15 cellular contexts compared by ENCODE assay signal in genomic region chr9:34025062-34025461, GRCh38. TPM values are rescaled to one million over a fixed set of nuclear protein-coding genes. Genes with fewer than 3 reads are reported as not detected.
DNase-seq lines count a peak whose midpoint lies in the region; ATAC-seq and TF ChIP-seq lines count a peak whose summit lies in the region.
"Had no signal": no experiment of that assay in that cellular context is flagged by ENCODE, and none has a peak within 500 bp of the region (broad histone marks: within the 10 kb centered on the region; RNA-seq: fewer than 3 reads in every experiment).

No MANE protein-coding gene starts in this region.

- no peak overlapping the region for H3K4me3 Mint-ChIP-seq in activated T-helper 17 cell treated with anti-CD3 and anti-CD28 coated beads, Interleukin-2, amount 50 U/mL, for 72 hours
- no peak overlapping the region for H3K4me3 Mint-ChIP-seq in mesothelial cell of epicardium
- H3K4me3 Mint-ChIP-seq: neural progenitor cell, T-helper 17 cell had no signal

- DNase-seq in AG08396 (ENCODE audit: low spot score), result peak; percentile 42
- DNase-seq in fibroblast of gingiva (ENCODE audit: low read depth), result peak; percentile 6
- no peak for DNase-seq in mesothelial cell of epicardium (ENCODE audit: low spot score in 2 of 2, unreplicated experiment in 2 of 2)
- DNase-seq in NCI-H524 (lab: John Stamatoyannopoulos, UW), result no peak
- no peak for DNase-seq in dermis blood vessel endothelial cell
- no peak for DNase-seq in stomach
- DNase-seq: AML-193, H7, mesenchymal stem cell, NCI-H146, T-helper 17 cell had no signal

- peaks cover 0 to 31% (median 3%) of the 10 kb centered on the region in 4 donors for H3K4me1 ChIP-seq in stomach
- H3K4me1 ChIP-seq: neural progenitor cell had no signal

- peaks cover 45% of the 10 kb centered on the region for H3K36me3 Mint-ChIP-seq in activated T-helper 17 cell treated with anti-CD3 and anti-CD28 coated beads, Interleukin-2, amount 50 U/mL, for 72 hours (ENCODE audit: low read depth)
- peaks cover 3% of the 10 kb centered on the region for H3K36me3 Mint-ChIP-seq in mesothelial cell of epicardium
- H3K36me3 Mint-ChIP-seq: activated naive CD4-positive, alpha-beta T cell treated with anti-CD3 and anti-CD28 coated beads, Interleukin-2, amount 50 U/mL, for 72 hours had no signal

- no peaks in the 10 kb centered on the region for H3K27me3 ChIP-seq in stomach
- H3K27me3 ChIP-seq: neural progenitor cell had no signal

- intact Hi-C loops in stomach (cut with DNase I; ENCODE audit: low total_unique reads), result no loop called here

- H3K27me3 Mint-ChIP-seq in activated T-helper 17 cell treated with anti-CD3 and anti-CD28 coated beads, Interleukin-2, amount 50 U/mL, for 72 hours, result no peaks in the 10 kb centered on the region
- no peaks in the 10 kb centered on the region for H3K27me3 Mint-ChIP-seq in mesothelial cell of epicardium (ENCODE audit: low read depth)
- H3K27me3 Mint-ChIP-seq: T-helper 17 cell had no signal

- peak overlapping the region; percentile 50 for H3K27ac Mint-ChIP-seq in activated T-helper 17 cell treated with anti-CD3 and anti-CD28 coated beads, Interleukin-2, amount 50 U/mL, for 72 hours
- H3K27ac Mint-ChIP-seq in mesothelial cell of epicardium, result peak overlapping the region; percentile 64
- H3K27ac Mint-ChIP-seq: neural progenitor cell had no signal

- no peaks in the 10 kb centered on the region for H3K9me3 Mint-ChIP-seq in activated T-helper 17 cell treated with anti-CD3 and anti-CD28 coated beads, Interleukin-2, amount 50 U/mL, for 72 hours
- H3K9me3 Mint-ChIP-seq in mesothelial cell of epicardium, result no peaks in the 10 kb centered on the region
- H3K9me3 Mint-ChIP-seq: activated naive CD4-positive, alpha-beta T cell treated with anti-CD3 and anti-CD28 coated beads, Interleukin-2, amount 50 U/mL, for 72 hours; neural progenitor cell had no signal

- 78 to 98% (median 91%) methylated on average over 1 of the region's 1 CpG for WGBS in stomach, 5 donors

- H3K4me1 Mint-ChIP-seq in activated T-helper 17 cell treated with anti-CD3 and anti-CD28 coated beads, Interleukin-2, amount 50 U/mL, for 72 hours, result peaks cover 9% of the 10 kb centered on the region
- H3K4me1 Mint-ChIP-seq in mesothelial cell of epicardium, result peaks cover 4% of the 10 kb centered on the region
- H3K4me1 Mint-ChIP-seq: neural progenitor cell had no signal

- TF ChIP-seq EP300 in stomach (IDR thresholded peaks at IDR 0.05), result no peak

- H3K27ac ChIP-seq in stomach, result peak overlapping the region in 1 of 5 donors; percentile 18
- H3K27ac ChIP-seq: neural progenitor cell had no signal

- no peak for ATAC-seq in activated T-helper 17 cell treated with anti-CD3 and anti-CD28 coated beads, Interleukin-2, amount 50 U/mL, for 72 hours (replicated peaks)
- ATAC-seq in HG02981 (IDR thresholded peaks at IDR 0.05; ENCODE audit: unreplicated experiment), result no peak
- ATAC-seq: activated naive CD4-positive, alpha-beta T cell treated with anti-CD3 and anti-CD28 coated beads, Interleukin-2, amount 50 U/mL, for 72 hours; T-helper 17 cell had no signal

- no peak overlapping the region for H3K4me3 ChIP-seq in stomach
- H3K4me3 ChIP-seq: neural progenitor cell had no signal

- no peak for TF ChIP-seq POLR2A in stomach (IDR thresholded peaks at IDR 0.05)

- TF ChIP-seq CTCF in mesothelial cell of epicardium (IDR thresholded peaks at IDR 0.05; ENCODE audit: unreplicated experiment) (no peak), stomach (IDR thresholded peaks at IDR 0.05) (no peak)

- peaks cover 0 to 10% (median 9%) of the 10 kb centered on the region in 4 donors for H3K36me3 ChIP-seq in stomach
- H3K36me3 ChIP-seq: neural progenitor cell had no signal

- H3K9me3 ChIP-seq in stomach, result no peaks in the 10 kb centered on the region

RNA-seq across cellular contexts. Expression of gene UBAP2, which starts 23.6 kb away (rescaled TPM):
- total RNA-seq in activated T-helper 17 cell treated with anti-CD3 and anti-CD28 coated beads, Interleukin-2, amount 50 U/mL, for 72 hours, result 10 to 100 TPM; 45.7 to 57.0 TPM
- total RNA-seq in mesothelial cell of epicardium (51.5 to 56.4 TPM (median 52.2 TPM) in 3 replicates), dermis blood vessel endothelial cell (28.4 and 31.8 TPM in 2 replicates), stomach (10 to 100 TPM; 11.6 to 82.9 (median 37.1) TPM)
- 10 to 100 TPM in 2 of 3 donors, 1 to 10 TPM in 1; 7.0 to 12.5 (median 10.1) TPM for polyA plus RNA-seq in stomach

Comparison
In these comparisons a context has a peak if more than half of its experiments do, and no peak if none do; other contexts are left out.
1. DNase-seq: peak in AG08396 (single experiment) and fibroblast of gingiva (single experiment); none in mesothelial cell of epicardium (0 of 2), NCI-H524 (0 of 2), dermis blood vessel endothelial cell (single experiment) and stomach (single experiment).